In genomic region chr1:40315795-40316594, GRCh38 we compare ENCODE assay signal across 8 cellular contexts. TPM values are rescaled to one million over a fixed set of nuclear protein-coding genes. Genes with fewer than 3 reads are reported as not detected.
DNase-seq lines count a peak whose midpoint lies in the region; ATAC-seq and TF ChIP-seq lines count a peak whose summit lies in the region.

No MANE protein-coding gene starts in this region.

- DNase-seq in BJ (ENCODE audit: low read depth) (no peak), HEK293T (ENCODE audit: extremely low spot score) (peak; percentile 4), WTC11 (ENCODE audit: low spot score) (peak; percentile 31), endodermal cell (peak; percentile 85), type B pancreatic cell (ENCODE audit: extremely low spot score, unreplicated experiment) (no peak), NCI-H187 treated with DMSO at 0.1 percent for 48 hours (lab: John Stamatoyannopoulos, UW) (no peak)

- H3K27me3 Mint-ChIP-seq in WTC11 (ENCODE audit: low read depth), result peaks cover 80% of the 10 kb centered on the region
- H3K27me3 Mint-ChIP-seq in endodermal cell (ENCODE audit: insufficient read depth), result peaks cover 43% of the 10 kb centered on the region
- peaks cover 46% of the 10 kb centered on the region for H3K27me3 Mint-ChIP-seq in type B pancreatic cell

- H3K27me3 ChIP-seq in BJ (ENCODE audit: control insufficient read depth, insufficient read depth, low read length) (peaks cover 25% of the 10 kb centered on the region), endodermal cell (ENCODE audit: control insufficient read depth, insufficient read depth, low read length, poor library complexity, severe bottlenecking) (peaks cover 13% of the 10 kb centered on the region), muscle layer of colon (ENCODE audit: control insufficient read depth in 1 of 2, insufficient read depth in 2 of 2, low read length in 2 of 2) (peaks cover 13 to 24% of the 10 kb centered on the region in 2 donors)

- H3K4me3 ChIP-seq in BJ (ENCODE audit: low read depth, low read length), result peak overlapping the region; percentile 26
- H3K4me3 ChIP-seq in endodermal cell (ENCODE audit: low read length), result peak overlapping the region; percentile 83
- peak overlapping the region; percentile 54 for H3K4me3 ChIP-seq in muscle layer of colon (ENCODE audit: low read depth in 1 of 2, low read length in 2 of 2)

- H3K4me1 Mint-ChIP-seq in WTC11 (peaks cover 20% of the 10 kb centered on the region), endodermal cell (peaks cover 18% of the 10 kb centered on the region), type B pancreatic cell (ENCODE audit: unreplicated experiment) (peaks cover 17% of the 10 kb centered on the region)

- no peaks in the 10 kb centered on the region for H3K36me3 Mint-ChIP-seq in WTC11
- H3K36me3 Mint-ChIP-seq in endodermal cell (ENCODE audit: low read depth), result peaks cover 29% of the 10 kb centered on the region
- no peaks in the 10 kb centered on the region for H3K36me3 Mint-ChIP-seq in type B pancreatic cell

- H3K4me3 Mint-ChIP-seq in WTC11 (peak overlapping the region; percentile 73), endodermal cell (peak overlapping the region; percentile 80), type B pancreatic cell (peak overlapping the region; percentile 86)

- peak overlapping the region; percentile 45 for H3K9ac ChIP-seq in endodermal cell (ENCODE audit: extremely low read depth, low read length, poor library complexity, severe bottlenecking)
- no peak overlapping the region for H3K9ac ChIP-seq in muscle layer of colon (ENCODE audit: low read length)

- no peaks in the 10 kb centered on the region for H3K9me3 ChIP-seq in endodermal cell (ENCODE audit: control insufficient read depth, low read length)
- H3K9me3 ChIP-seq in muscle layer of colon (ENCODE audit: low read length), result no peaks in the 10 kb centered on the region

- TF ChIP-seq CTCF in BJ (IDR thresholded peaks at IDR 0.05; ENCODE audit: insufficient read depth, low read depth, low read length) (no peak), WTC11 (IDR thresholded peaks at IDR 0.05) (no peak), endodermal cell (conservative IDR thresholded peaks at IDR 0.05) (no peak), type B pancreatic cell (conservative IDR thresholded peaks at IDR 0.05) (no peak)

- H3K27ac Mint-ChIP-seq in WTC11 (no peak overlapping the region), endodermal cell (peak overlapping the region; percentile 90), type B pancreatic cell (peak overlapping the region; percentile 84)

- H3K4me1 ChIP-seq in endodermal cell (ENCODE audit: control insufficient read depth, insufficient read depth, low read length), result peaks cover 10% of the 10 kb centered on the region
- peaks cover 4% of the 10 kb centered on the region for H3K4me1 ChIP-seq in muscle layer of colon (ENCODE audit: insufficient read depth, low read length)

- no peak for ATAC-seq in WTC11
- ATAC-seq in GM18511 (IDR thresholded peaks at IDR 0.05; ENCODE audit: unreplicated experiment), result no peak

- 6% methylated on average over 17 to 41 of the region's 41 CpGs for WGBS in endodermal cell (ENCODE audit: insufficient coverage in 1 of 2, insufficient read length in 1 of 2), 2 experiments

- H3K9me3 Mint-ChIP-seq in WTC11 (no peaks in the 10 kb centered on the region), endodermal cell (no peaks in the 10 kb centered on the region), type B pancreatic cell (no peaks in the 10 kb centered on the region)

- H3K27ac ChIP-seq in endodermal cell (ENCODE audit: low read depth, low read length), result peak overlapping the region; percentile 78
- H3K27ac ChIP-seq in muscle layer of colon (ENCODE audit: low read depth, low read length), result peak overlapping the region; percentile 52

- POLR2A ChIA-PET in BJ (lab: Charles Lee), result no interaction called here
- POLR2A ChIA-PET in HEK293T (lab: Yijun Ruan, JAX), result interaction anchor here (1.0 to 1.5 kb wide), 12 partner anchors 8 to 276 kb away, joined by 3 to 6 read pairs (median 4); partner anchors contain the start of genes CAP1, ZFP69B and ZMPSTE24
- POLR2A ChIA-PET in WTC11 (lab: Charles Lee), result no interaction called here

- H3K36me3 ChIP-seq in BJ (ENCODE audit: control insufficient read depth, insufficient read depth, low read length), result no peaks in the 10 kb centered on the region
- H3K36me3 ChIP-seq in endodermal cell (ENCODE audit: control insufficient read depth, insufficient read depth, low read length), result peaks cover 26% of the 10 kb centered on the region
- H3K36me3 ChIP-seq in muscle layer of colon (ENCODE audit: insufficient read depth, low read length), result no peaks in the 10 kb centered on the region

- CTCF ChIA-PET in BJ (lab: Yijun Ruan, JAX), result interaction anchor here (0.5 to 8.5 kb wide), 28 partner anchors 8 to 315 kb away, joined by 3 to 80 read pairs (median 4); no protein-coding TSS in a partner anchor
- CTCF ChIA-PET in HEK293T (lab: Yijun Ruan, JAX), result interaction anchor here (1.3 to 2.3 kb wide), 7 partner anchors 19 to 268 kb away, joined by 3 to 23 read pairs (median 9); no protein-coding TSS in a partner anchor
- CTCF ChIA-PET in WTC11 (lab: Charles Lee), result interaction anchor here (0.5 to 9.1 kb wide), 36 partner anchors 10 to 648 kb away, joined by 3 to 151 read pairs (median 5); partner anchors contain the start of genes SMAP2, ZFP69B and ZMPSTE24

TF ChIP-seq in HEK293T, 16 proteins besides CTCF, POLR2A, EP300 and RAD21:
- TF ChIP-seq FOXA1 (IDR thresholded peaks at IDR 0.05) (no peak), NFRKB (IDR thresholded peaks at IDR 0.05) (no peak), L3MBTL2 (conservative IDR thresholded peaks at IDR 0.05) (no peak), ARNT (IDR thresholded peaks at IDR 0.05) (no peak), FOXM1 (IDR thresholded peaks at IDR 0.05; ENCODE audit: borderline replicate concordance) (no peak), TARDBP (IDR thresholded peaks at IDR 0.05) (no peak), HDGF (IDR thresholded peaks at IDR 0.05; ENCODE audit: borderline replicate concordance) (no peak), BHLHE40 (IDR thresholded peaks at IDR 0.05; ENCODE audit: borderline replicate concordance) (no peak), SUZ12 (IDR thresholded peaks at IDR 0.05) (no peak)

TF ChIP-seq in WTC11, 78 proteins besides CTCF, POLR2A, EP300 and RAD21:
- TF ChIP-seq E2F4 (CRISPR knock-in tag; IDR thresholded peaks at IDR 0.05; ENCODE audit: borderline replicate concordance, low read depth) (no peak), TCF7 (CRISPR knock-in tag; IDR thresholded peaks at IDR 0.05; ENCODE audit: low read depth) (no peak), SP1 (CRISPR knock-in tag; conservative IDR thresholded peaks at IDR 0.05) (peak; percentile 26; the same call in 1 of the 2 replicates), MYBL2 (CRISPR knock-in tag; IDR thresholded peaks at IDR 0.05) (0 out of 2 replicates have a peak, but pooled peaks have one; percentile 19), ZNF423 (CRISPR knock-in tag; IDR thresholded peaks at IDR 0.05) (no peak), ZNF219 (CRISPR knock-in tag; IDR thresholded peaks at IDR 0.05; ENCODE audit: borderline replicate concordance) (no peak), ZNF263 (CRISPR knock-in tag; IDR thresholded peaks at IDR 0.05; ENCODE audit: low read depth) (no peak)

RNA-seq across cellular contexts. Expression of gene COL9A2, which starts 1.1 kb away (rescaled TPM):
- 0.07 and 0.13 TPM in 2 replicates for polyA plus RNA-seq in BJ (2011; rRNA removed)
- polyA minus RNA-seq in BJ (2011; rRNA and poly(A)+ RNA removed), result not detected in 2 replicates
- total RNA-seq in WTC11 (2021) (4.2 to 5.5 TPM (median 4.7 TPM) in 3 replicates), endodermal cell (100 to 1,000 TPM; 295 to 470 TPM), type B pancreatic cell (ENCODE audit: low replicate concordance) (7.7 and 19.8 TPM in 2 replicates)
- 53.1 TPM for polyA plus RNA-seq in endodermal cell (2013, experiment 1 of 2)
- 54.2 TPM for polyA plus RNA-seq in endodermal cell (2013, experiment 2 of 2)

RNA-seq across cellular contexts. Expression of gene SMAP2, which starts 57.5 kb away (rescaled TPM):
- 9.0 and 10.2 TPM in 2 replicates for polyA plus RNA-seq in BJ (2011; rRNA removed)
- 8.6 and 11.1 TPM in 2 replicates for polyA minus RNA-seq in BJ (2011; rRNA and poly(A)+ RNA removed)
- total RNA-seq in WTC11 (2021) (4.9 to 5.7 TPM (median 5.7 TPM) in 3 replicates), endodermal cell (10 to 100 TPM; 21.9 to 22.3 TPM), type B pancreatic cell (ENCODE audit: low replicate concordance) (16.8 and 20.9 TPM in 2 replicates)
- 18.0 TPM for polyA plus RNA-seq in endodermal cell (2013, experiment 1 of 2)
- polyA plus RNA-seq in endodermal cell (2013, experiment 2 of 2), result 17.6 TPM

RNA-seq across cellular contexts. Expression of gene ZMPSTE24, which starts 58.0 kb away (rescaled TPM):
- polyA plus RNA-seq in BJ (2011; rRNA removed), result 16.5 and 37.3 TPM in 2 replicates
- 21.4 and 24.2 TPM in 2 replicates for polyA minus RNA-seq in BJ (2011; rRNA and poly(A)+ RNA removed)
- total RNA-seq in WTC11 (2021), result 27.0 to 31.7 TPM (median 28.9 TPM) in 3 replicates
- total RNA-seq in endodermal cell, result 10 to 100 TPM; 41.4 to 42.4 TPM
- polyA plus RNA-seq in endodermal cell (2013, experiment 1 of 2), result 37.0 TPM
- polyA plus RNA-seq in endodermal cell (2013, experiment 2 of 2), result 33.9 TPM
- total RNA-seq in type B pancreatic cell (ENCODE audit: low replicate concordance), result 34.1 and 39.3 TPM in 2 replicates

Comparison
In these comparisons a context has a peak if more than half of its experiments do, and no peak if none do; other contexts are left out.
1. DNase-seq: peak in HEK293T (single experiment), WTC11 (single experiment) and endodermal cell (single experiment); none in BJ (single experiment), type B pancreatic cell (single experiment) and NCI-H187 treated with DMSO at 0.1 percent for 48 hours (single experiment).
2. H3K4me3 ChIP-seq: peak in every context shown above with its lines; median percentile 83 in endodermal cell; 54 in muscle layer of colon; 26 in BJ.
3. RNA of gene COL9A2, which starts 1.1 kb away (total RNA-seq): 295 to 470 TPM in endodermal cell; 7.7 to 19.8 TPM in type B pancreatic cell and 4.2 to 5.5 TPM in WTC11; every median in the first group is over 10 times any median in the second.
4. Peak in every context shown above with its lines, with median percentiles within 50 percentile points of each other: H3K4me3 Mint-ChIP-seq.